8 cellular contexts compared by ENCODE assay signal in genomic region chr6:30489081-30490030, GRCh38. TPM values are rescaled to one million over a fixed set of nuclear protein-coding genes. Genes with fewer than 3 reads are reported as not detected.
DNase-seq lines count a peak whose midpoint lies in the region; ATAC-seq and TF ChIP-seq lines count a peak whose summit lies in the region.

Gene HLA-E, plus strand, starts transcription at chr6:30489509. Its CDS starts 23 bp downstream, at chr6:30489532.

- peak within 1 kb of the TSS; percentile 98 for H3K4me3 ChIP-seq in fibroblast of pulmonary artery (replicated peaks; ENCODE audit: low read depth, low read length)

- H3K27me3 Mint-ChIP-seq in natural killer cell treated with Interleukin-12 subunit alpha and Interleukin-12 subunit beta and Interleukin-15 and Interleukin-18, amount 100 ng/mL, for 72 hours: no peaks in the 10 kb centered on the region

- H3K4me3 Mint-ChIP-seq in natural killer cell treated with Interleukin-12 subunit alpha and Interleukin-12 subunit beta and Interleukin-15 and Interleukin-18, amount 100 ng/mL, for 72 hours: peak within 1 kb of the TSS; percentile 98

- peak; percentile 96 for DNase-seq in DMS53 treated with DMSO at 0.1 percent for 48 hours (lab: John Stamatoyannopoulos, UW; ENCODE audit: unreplicated experiment)
- peak; percentile 96 for DNase-seq in KG1 (lab: John Stamatoyannopoulos, UW)
- peak; percentile 100 for DNase-seq in RPMI8226
- peak; percentile 74 for DNase-seq in activated T-helper 9 cell treated with anti-CD3 and anti-CD28 coated beads, Interleukin-2, amount 50 U/mL, for 16 hours (ENCODE audit: low read depth)
- DNase-seq in fibroblast of pulmonary artery (ENCODE audit: low read depth): peak; percentile 100
- peak; percentile 92 for DNase-seq in natural killer cell treated with Interleukin-12 subunit alpha and Interleukin-12 subunit beta and Interleukin-15 and Interleukin-18, amount 100 ng/mL, for 72 hours (ENCODE audit: low spot score)
- DNase-seq in stimulated activated naive CD8-positive, alpha-beta T cell treated with anti-CD3 and anti-CD28 coated beads, Interleukin-15, Interleukin-2, amounts not matched to agents 100 U/mL and 50 U/mL, for 24 hours: peak; percentile 86

- TF ChIP-seq CTCF in fibroblast of pulmonary artery (IDR thresholded peaks at IDR 0.05; ENCODE audit: low read length, missing control alignments): no peak

- H3K9me3 Mint-ChIP-seq in natural killer cell treated with Interleukin-12 subunit alpha and Interleukin-12 subunit beta and Interleukin-15 and Interleukin-18, amount 100 ng/mL, for 72 hours: no peaks in the 10 kb centered on the region

- peak within 1 kb of the TSS; percentile 95 to 98 for H3K27ac Mint-ChIP-seq in natural killer cell treated with Interleukin-12 subunit alpha and Interleukin-12 subunit beta and Interleukin-15 and Interleukin-18, amount 100 ng/mL, for 72 hours

- H3K4me1 Mint-ChIP-seq in natural killer cell treated with Interleukin-12 subunit alpha and Interleukin-12 subunit beta and Interleukin-15 and Interleukin-18, amount 100 ng/mL, for 72 hours (ENCODE audit: low read depth in 2 of 2): peaks cover 43 to 54% of the 10 kb centered on the region in 2 donors

- peak; percentile 75 for ATAC-seq in GM21717 (IDR thresholded peaks at IDR 0.05; ENCODE audit: unreplicated experiment)
- ATAC-seq in natural killer cell treated with Interleukin-12 subunit alpha and Interleukin-12 subunit beta and Interleukin-15 and Interleukin-18, amount 100 ng/mL, for 72 hours: peak; percentile 90 to 93
- peak; percentile 76 for ATAC-seq in stimulated activated naive CD8-positive, alpha-beta T cell treated with anti-CD3 and anti-CD28 coated beads, Interleukin-15, Interleukin-2, amounts not matched to agents 100 U/mL and 50 U/mL, for 24 hours

- H3K36me3 Mint-ChIP-seq in natural killer cell treated with Interleukin-12 subunit alpha and Interleukin-12 subunit beta and Interleukin-15 and Interleukin-18, amount 100 ng/mL, for 72 hours: peaks cover 35% of the 10 kb centered on the region

RNA-seq across cellular contexts. Expression of gene HLA-E, which starts in this region (rescaled TPM):
- 100 to 1,000 TPM; 355 to 567 TPM for total RNA-seq in natural killer cell treated with Interleukin-12 subunit alpha and Interleukin-12 subunit beta and Interleukin-15 and Interleukin-18, amount 100 ng/mL, for 72 hours

Comparison
In these comparisons a context has a peak if more than half of its experiments do, and no peak if none do; other contexts are left out.
1. Peak in every context shown above with its lines: DNase-seq, ATAC-seq and H3K4me3 ChIP-seq.